8 cellular contexts compared by ENCODE assay signal in genomic region chr10:77637986-77638765, GRCh38. TPM values are rescaled to one million over a fixed set of nuclear protein-coding genes. Genes with fewer than 3 reads are reported as not detected.
DNase-seq lines count a peak whose midpoint lies in the region; ATAC-seq and TF ChIP-seq lines count a peak whose summit lies in the region.

No MANE protein-coding gene starts in this region.

- POLR2A ChIA-PET in activated B cell treated with CpG ODN at 0.5 μM for 24 hours (lab: Charles Lee) = no interaction called here

- peak overlapping the region; percentile 92 for H3K4me2 ChIP-seq in hepatocyte

- H3K9me3 Mint-ChIP-seq in activated B cell treated with CpG ODN at 0.5 μM for 24 hours = no peaks in the 10 kb centered on the region

- no peak overlapping the region for H3K27ac ChIP-seq in hepatocyte
- H3K27ac ChIP-seq in skin epidermis = peak overlapping the region in 2 of 21 experiments; percentile 16 to 49

- no peaks in the 10 kb centered on the region for H3K36me3 ChIP-seq in hepatocyte (replicated peaks; ENCODE audit: insufficient read depth, low read depth)

- peaks cover 4% of the 10 kb centered on the region for H3K79me2 ChIP-seq in hepatocyte

- H3K9me2 ChIP-seq in hepatocyte (replicated peaks; ENCODE audit: insufficient read depth) = no peaks in the 10 kb centered on the region

- H2AFZ ChIP-seq in hepatocyte = no peak overlapping the region

- 1% methylated on average over 26 of the region's 104 CpGs for WGBS in hepatocyte (ENCODE audit: low lambda C conversion rate, missing lambda C conversion rate)

- peak overlapping the region; percentile 79 for H3K4me3 Mint-ChIP-seq in activated B cell treated with CpG ODN at 0.5 μM for 24 hours

- H3K4me3 ChIP-seq in hepatocyte (peak overlapping the region; percentile 75), skin epidermis (peak overlapping the region in 6 of 7 experiments; percentile 5 to 46 (median 28))

- intact Hi-C loops in activated B cell treated with CpG ODN at 0.5 μM for 24 hours (cut with micrococcal nuclease) = no loop called here
- intact Hi-C loops in posterior vena cava (cut with DNase I) = loop anchor here (5.0 to 10.0 kb wide), 3 partner anchors 141 to 213 kb away; no protein-coding TSS in a partner anchor

- CTCF ChIA-PET in activated B cell treated with CpG ODN at 0.5 μM for 24 hours (lab: Charles Lee) = interaction anchor here (1.9 kb wide), 1 partner anchor 464 kb away, joined by 8 read pairs; no protein-coding TSS in a partner anchor

- no peaks in the 10 kb centered on the region for H4K20me1 ChIP-seq in hepatocyte (ENCODE audit: insufficient read depth, poor library complexity, severe bottlenecking)

- DNase-seq in ACHN (peak; percentile 58), HCEC 1CT (peak; percentile 48), activated B cell treated with CpG ODN at 0.5 μM for 24 hours (no peak), hepatocyte (ENCODE audit: low spot score) (peak; percentile 67), posterior vena cava (ENCODE audit: low spot score) (no peak), epidermal melanocyte (ENCODE audit: insufficient read length, low spot score) (no peak), GM13976 (ENCODE audit: low spot score) (no peak)

- no peaks in the 10 kb centered on the region for H3K9me3 ChIP-seq in hepatocyte (ENCODE audit: low read depth)

- peak; percentile 20 for ATAC-seq in activated B cell treated with CpG ODN at 0.5 μM for 24 hours (ENCODE audit: low read depth)

- peaks cover 61% of the 10 kb centered on the region for H3K27me3 Mint-ChIP-seq in activated B cell treated with CpG ODN at 0.5 μM for 24 hours

- H3K4me1 ChIP-seq in hepatocyte (ENCODE audit: insufficient read depth) = peaks cover 13% of the 10 kb centered on the region

- no peaks in the 10 kb centered on the region for H3K36me3 Mint-ChIP-seq in activated B cell treated with CpG ODN at 0.5 μM for 24 hours (ENCODE audit: low read depth)

- H3K4me1 Mint-ChIP-seq in activated B cell treated with CpG ODN at 0.5 μM for 24 hours = peaks cover 26% of the 10 kb centered on the region

- in situ Hi-C loops in ACHN (cut with HindIII; ENCODE audit: low pct_ligation_motif_present, low pct_unique_long_range_greater_than_20kb, low sequenced_read_pairs) = no loop called here
- in situ Hi-C loops in GM13976 (cut with MboI; ENCODE audit: low sequenced_read_pairs, unreplicated experiment) = no loop called here

- TF ChIP-seq CTCF in activated B cell treated with CpG ODN at 0.5 μM for 24 hours (IDR thresholded peaks at IDR 0.05) = no peak
- TF ChIP-seq CTCF in hepatocyte (IDR thresholded peaks at IDR 0.05; ENCODE audit: poor library complexity) = no peak
- TF ChIP-seq CTCF in GM13976 (IDR thresholded peaks at IDR 0.05; ENCODE audit: borderline replicate concordance, control extremely low read depth, extremely low read depth, insufficient read depth, missing control alignments) = no peak

- H3K27me3 ChIP-seq in hepatocyte = peaks cover 63% of the 10 kb centered on the region

- no peak overlapping the region for H3K27ac Mint-ChIP-seq in activated B cell treated with CpG ODN at 0.5 μM for 24 hours

RNA-seq across cellular contexts. Expression of gene KCNMA1, which starts 0.6 kb away (rescaled TPM):
- total RNA-seq in activated B cell treated with CpG ODN at 0.5 μM for 24 hours = 3.3 and 3.7 TPM in 2 replicates
- 26.0 and 42.6 TPM in 2 replicates for total RNA-seq in hepatocyte
- 69.1 and 73.3 TPM in 2 replicates for polyA plus RNA-seq in hepatocyte
- 100 to 1,000 TPM in 1 of 2 donors, 10 to 100 TPM in 1; 99.7 to 117 TPM for total RNA-seq in posterior vena cava

Comparison
In these comparisons a context has a peak if more than half of its experiments do, and no peak if none do; other contexts are left out.
1. DNase-seq: peak in ACHN (single experiment), HCEC 1CT (single experiment) and hepatocyte (single experiment); none in activated B cell treated with CpG ODN at 0.5 μM for 24 hours (single experiment), posterior vena cava (single experiment), epidermal melanocyte (single experiment) and GM13976 (single experiment).